9 cellular contexts compared by ENCODE assay signal in the genomic region with DNA sequence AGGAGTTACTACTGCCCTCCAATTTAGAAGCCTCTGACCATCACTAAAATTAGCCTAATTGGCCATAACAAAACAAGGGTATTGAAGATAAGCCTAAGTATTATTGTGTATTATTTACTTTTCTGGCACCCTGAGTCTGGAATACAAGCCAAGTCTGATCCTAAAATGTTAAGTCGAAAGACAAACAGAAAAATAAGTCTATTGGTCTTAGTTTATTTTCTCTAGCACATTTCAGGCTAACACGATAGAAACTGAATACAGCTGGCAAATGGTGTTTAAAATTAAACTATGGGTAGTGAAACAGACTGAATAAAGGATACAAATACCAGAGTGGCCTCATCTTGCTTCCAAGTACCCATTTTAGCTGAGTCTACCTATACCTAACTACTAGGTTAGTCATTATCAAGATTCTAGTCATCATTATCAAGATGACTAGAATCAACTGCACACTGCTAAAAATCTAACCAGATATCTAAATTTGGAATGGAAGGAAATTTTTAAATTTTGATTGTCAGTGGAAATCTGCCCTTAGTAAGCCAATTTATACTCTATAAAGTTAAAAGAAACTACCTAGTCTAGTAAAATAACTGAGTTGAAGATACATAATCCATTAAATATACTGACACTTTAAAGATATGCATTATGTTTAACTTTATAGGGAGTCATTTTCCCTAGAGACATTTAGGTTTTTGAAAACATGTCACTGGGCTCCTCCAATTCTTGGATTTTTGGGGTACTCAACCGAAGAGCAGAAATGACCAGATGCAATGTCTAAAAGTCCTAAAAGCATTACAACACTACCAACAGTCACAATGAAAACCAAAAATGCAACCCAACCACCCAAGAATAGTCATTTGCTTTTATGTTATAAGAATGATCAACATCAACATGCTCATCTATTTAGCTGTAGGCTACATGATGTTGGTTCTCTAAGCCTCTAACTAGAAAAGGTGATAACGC.
DNase-seq lines count a peak whose midpoint lies in the region; ATAC-seq and TF ChIP-seq lines count a peak whose summit lies in the region.
"Had no signal": no experiment of that assay in that cellular context is flagged by ENCODE, and none has a peak within 500 bp of the region (broad histone marks: within the 10 kb centered on the region; RNA-seq: fewer than 3 reads in every experiment).

No MANE protein-coding gene starts in this region.

- no peaks in the 10 kb centered on the region for H3K27me3 Mint-ChIP-seq in activated CD8-positive, alpha-beta T cell treated with anti-CD3 and anti-CD28 coated beads for 36 hours
- H3K27me3 Mint-ChIP-seq in activated CD8-positive, alpha-beta T cell treated with anti-CD3 and anti-CD28 coated beads, Interleukin-2, amount 10 ng/mL, durations not matched to agents 7 days and 5 days (ENCODE audit: low read depth): no peaks in the 10 kb centered on the region

- H3K9me3 Mint-ChIP-seq in activated CD8-positive, alpha-beta T cell treated with anti-CD3 and anti-CD28 coated beads for 36 hours: no peaks in the 10 kb centered on the region
- no peaks in the 10 kb centered on the region for H3K9me3 Mint-ChIP-seq in activated CD8-positive, alpha-beta T cell treated with anti-CD3 and anti-CD28 coated beads, Interleukin-2, amount 10 ng/mL, durations not matched to agents 7 days and 5 days (ENCODE audit: insufficient read depth)

- no peak for TF ChIP-seq CTCF in activated CD8-positive, alpha-beta T cell treated with anti-CD3 and anti-CD28 coated beads for 36 hours (IDR thresholded peaks at IDR 0.05)

- no peaks in the 10 kb centered on the region for H3K9me3 ChIP-seq in adipocyte (ENCODE audit: control insufficient read depth, low read length)

- peak; percentile 88 for ATAC-seq in activated CD8-positive, alpha-beta T cell treated with anti-CD3 and anti-CD28 coated beads for 36 hours
- no peak for ATAC-seq in activated CD8-positive, alpha-beta T cell treated with anti-CD3 and anti-CD28 coated beads, Interleukin-2, amount 10 ng/mL, durations not matched to agents 7 days and 5 days
- ATAC-seq in HG02798 (IDR thresholded peaks at IDR 0.05; ENCODE audit: poor library complexity, unreplicated experiment): peak; percentile 50
- ATAC-seq: HCT116 had no signal

- POLR2A ChIA-PET in activated CD8-positive, alpha-beta T cell treated with anti-CD3 and anti-CD28 coated beads for 36 hours (lab: Charles Lee): interaction anchor here (0.6 kb wide), 1 partner anchor 92 kb away, joined by 3 read pairs; no protein-coding TSS in a partner anchor
- POLR2A ChIA-PET in activated CD8-positive, alpha-beta T cell treated with anti-CD3 and anti-CD28 coated beads, Interleukin-2, amount 10 ng/mL, durations not matched to agents 7 days and 5 days (lab: Charles Lee): no interaction called here

- DNase-seq in activated CD8-positive, alpha-beta T cell treated with anti-CD3 and anti-CD28 coated beads for 36 hours: no peak
- DNase-seq in activated CD8-positive, alpha-beta T cell treated with anti-CD3 and anti-CD28 coated beads, Interleukin-2, amount 10 ng/mL, durations not matched to agents 7 days and 5 days: no peak
- DNase-seq in adipocyte (ENCODE audit: low read depth): no peak
- DNase-seq in superior temporal gyrus (ENCODE audit: extremely low spot score): peak; percentile 57
- DNase-seq in putamen (ENCODE audit: low spot score): no peak
- no peak for DNase-seq in cerebellar nuclear complex (lab: John Stamatoyannopoulos, UW)
- no peak for DNase-seq in NCI-H446 treated with DMSO at 0.1 percent for 48 hours (lab: John Stamatoyannopoulos, UW)

- intact Hi-C loops in activated CD8-positive, alpha-beta T cell treated with anti-CD3 and anti-CD28 coated beads for 36 hours (cut with micrococcal nuclease): no loop called here

- H3K36me3 Mint-ChIP-seq in activated CD8-positive, alpha-beta T cell treated with anti-CD3 and anti-CD28 coated beads for 36 hours (ENCODE audit: low read depth): no peaks in the 10 kb centered on the region
- H3K36me3 Mint-ChIP-seq in activated CD8-positive, alpha-beta T cell treated with anti-CD3 and anti-CD28 coated beads, Interleukin-2, amount 10 ng/mL, durations not matched to agents 7 days and 5 days (ENCODE audit: low read depth): peaks cover 17% of the 10 kb centered on the region

- peaks cover 44% of the 10 kb centered on the region for H3K4me1 ChIP-seq in adipocyte (ENCODE audit: control insufficient read depth, insufficient read depth, low read length)

- peak overlapping the region; percentile 62 for H3K9ac ChIP-seq in adipocyte (ENCODE audit: low read length)

- peaks cover 22% of the 10 kb centered on the region for H3K4me1 Mint-ChIP-seq in activated CD8-positive, alpha-beta T cell treated with anti-CD3 and anti-CD28 coated beads for 36 hours (ENCODE audit: low read depth)
- H3K4me1 Mint-ChIP-seq in activated CD8-positive, alpha-beta T cell treated with anti-CD3 and anti-CD28 coated beads, Interleukin-2, amount 10 ng/mL, durations not matched to agents 7 days and 5 days (ENCODE audit: low read depth): peaks cover 3% of the 10 kb centered on the region

- H3K27me3 ChIP-seq in adipocyte (replicated peaks; ENCODE audit: control insufficient read depth, insufficient read depth, low read length): no peaks in the 10 kb centered on the region

- CTCF ChIA-PET in activated CD8-positive, alpha-beta T cell treated with anti-CD3 and anti-CD28 coated beads for 36 hours (lab: Charles Lee): interaction anchor here (1.1 kb wide), 1 partner anchor 42 kb away, joined by 3 read pairs; no protein-coding TSS in a partner anchor
- CTCF ChIA-PET in activated CD8-positive, alpha-beta T cell treated with anti-CD3 and anti-CD28 coated beads, Interleukin-2, amount 10 ng/mL, durations not matched to agents 7 days and 5 days (lab: Charles Lee): interaction anchor here (1.1 kb wide), 1 partner anchor 132 kb away, joined by 3 read pairs; no protein-coding TSS in a partner anchor

- H3K27ac Mint-ChIP-seq in activated CD8-positive, alpha-beta T cell treated with anti-CD3 and anti-CD28 coated beads for 36 hours: peak overlapping the region; percentile 66
- H3K27ac Mint-ChIP-seq in activated CD8-positive, alpha-beta T cell treated with anti-CD3 and anti-CD28 coated beads, Interleukin-2, amount 10 ng/mL, durations not matched to agents 7 days and 5 days: no peak overlapping the region

- H3K36me3 ChIP-seq in adipocyte (ENCODE audit: control insufficient read depth, insufficient read depth, low read length, severe bottlenecking): peaks cover 8% of the 10 kb centered on the region

- no peak overlapping the region for H3K4me3 Mint-ChIP-seq in activated CD8-positive, alpha-beta T cell treated with anti-CD3 and anti-CD28 coated beads for 36 hours
- H3K4me3 Mint-ChIP-seq in activated CD8-positive, alpha-beta T cell treated with anti-CD3 and anti-CD28 coated beads, Interleukin-2, amount 10 ng/mL, durations not matched to agents 7 days and 5 days: no peak overlapping the region

- peak overlapping the region; percentile 63 for H3K4me3 ChIP-seq in adipocyte (ENCODE audit: low read length)
